ENCODE assay signal across 8 cellular contexts in the genomic region with DNA sequence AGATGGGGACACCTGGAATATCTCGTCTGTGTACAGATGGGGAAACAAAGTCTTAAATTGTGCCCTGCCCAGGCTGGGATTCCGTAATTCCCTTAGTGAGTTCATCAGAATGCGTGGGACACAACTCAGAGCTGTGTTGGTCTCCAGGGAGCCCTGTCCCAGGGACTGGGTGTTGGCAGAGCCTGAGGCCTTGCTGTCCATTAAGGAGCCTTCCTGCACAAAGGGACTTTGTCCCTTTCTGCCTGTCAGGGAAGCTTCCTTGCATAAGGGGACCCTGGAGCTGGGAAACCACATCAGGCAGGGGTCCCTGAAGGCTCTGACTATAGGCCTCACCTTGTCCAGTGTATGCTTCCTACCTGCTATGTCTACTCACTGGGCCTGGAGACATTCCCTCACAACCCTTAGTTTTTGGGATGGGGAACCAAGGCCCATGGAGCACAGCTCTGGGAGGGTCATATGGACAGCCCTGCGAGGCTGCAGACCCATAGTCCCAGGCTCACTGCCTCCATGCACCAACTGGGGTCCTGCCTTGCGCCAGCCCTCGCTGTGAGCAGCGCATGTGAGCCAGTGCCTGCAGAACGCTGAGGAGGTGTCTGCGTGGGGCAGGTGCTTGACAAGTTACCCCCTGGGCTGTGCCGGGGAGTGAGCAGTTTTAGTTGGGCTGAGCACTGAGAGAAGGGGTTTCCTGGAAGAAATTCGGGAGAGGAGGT. TPM values are rescaled to one million over a fixed set of nuclear protein-coding genes. Genes with fewer than 3 reads are reported as not detected.
DNase-seq lines count a peak whose midpoint lies in the region; ATAC-seq and TF ChIP-seq lines count a peak whose summit lies in the region.

No MANE protein-coding gene starts in this region.

- H3K27me3 Mint-ChIP-seq in activated CD8-positive, alpha-beta T cell treated with anti-CD3 and anti-CD28 coated beads, Interleukin-2, amount 10 ng/mL, durations not matched to agents 7 days and 5 days (ENCODE audit: low read depth) = no peaks in the 10 kb centered on the region

- peak overlapping the region; percentile 82 to 96 for H3K27ac ChIP-seq in right atrium auricular region

- no peak for TF ChIP-seq CTCF in right atrium auricular region (IDR thresholded peaks at IDR 0.05)
- no peak for TF ChIP-seq CTCF in retinal pigment epithelial cell (conservative IDR thresholded peaks at IDR 0.05; ENCODE audit: low read depth, low read length)
- TF ChIP-seq CTCF in GM13977 (IDR thresholded peaks at IDR 0.05; ENCODE audit: extremely low read depth, insufficient read depth, missing control alignments) = no peak

- DNase-seq in G401 (ENCODE audit: low spot score) (peak; percentile 38), right atrium auricular region (ENCODE audit: low spot score) (no peak), retinal pigment epithelial cell (ENCODE audit: low read depth) (no peak), H4 (ENCODE audit: low spot score) (no peak), GM13977 (ENCODE audit: low spot score) (no peak)
- DNase-seq in activated CD8-positive, alpha-beta T cell treated with anti-CD3 and anti-CD28 coated beads, Interleukin-2, amount 10 ng/mL, durations not matched to agents 7 days and 5 days = no peak

- peaks cover 69% of the 10 kb centered on the region for H3K4me1 Mint-ChIP-seq in activated CD8-positive, alpha-beta T cell treated with anti-CD3 and anti-CD28 coated beads, Interleukin-2, amount 10 ng/mL, durations not matched to agents 7 days and 5 days (ENCODE audit: low read depth)

- in situ Hi-C loops in G401 (cut with HindIII; ENCODE audit: low sequenced_read_pairs) (no loop called here), GM13977 (cut with MboI; ENCODE audit: low pct_unique_long_range_greater_than_20kb, low sequenced_read_pairs, unreplicated experiment) (no loop called here)

- H3K4me3 ChIP-seq in right atrium auricular region = peak overlapping the region in 1 of 2 donors; percentile 76
- peak overlapping the region; percentile 76 for H3K4me3 ChIP-seq in retinal pigment epithelial cell (ENCODE audit: low read length)

- peak overlapping the region; percentile 92 for H3K27ac Mint-ChIP-seq in activated CD8-positive, alpha-beta T cell treated with anti-CD3 and anti-CD28 coated beads, Interleukin-2, amount 10 ng/mL, durations not matched to agents 7 days and 5 days

- no peaks in the 10 kb centered on the region for H3K27me3 ChIP-seq in right atrium auricular region

- peaks cover 6% of the 10 kb centered on the region for H3K9me3 Mint-ChIP-seq in activated CD8-positive, alpha-beta T cell treated with anti-CD3 and anti-CD28 coated beads, Interleukin-2, amount 10 ng/mL, durations not matched to agents 7 days and 5 days (ENCODE audit: insufficient read depth)

- CTCF ChIA-PET in activated CD8-positive, alpha-beta T cell treated with anti-CD3 and anti-CD28 coated beads, Interleukin-2, amount 10 ng/mL, durations not matched to agents 7 days and 5 days (lab: Charles Lee) = interaction anchor here (0.6 to 3.6 kb wide), 5 partner anchors 11 to 141 kb away, joined by 3 to 49 read pairs (median 3); no protein-coding TSS in a partner anchor

- no peaks in the 10 kb centered on the region for H3K9me3 ChIP-seq in right atrium auricular region

- H3K36me3 ChIP-seq in right atrium auricular region = no peaks in the 10 kb centered on the region

- peaks cover 33% of the 10 kb centered on the region for H3K36me3 Mint-ChIP-seq in activated CD8-positive, alpha-beta T cell treated with anti-CD3 and anti-CD28 coated beads, Interleukin-2, amount 10 ng/mL, durations not matched to agents 7 days and 5 days (ENCODE audit: low read depth)

- peak overlapping the region; percentile 85 for H3K4me3 Mint-ChIP-seq in activated CD8-positive, alpha-beta T cell treated with anti-CD3 and anti-CD28 coated beads, Interleukin-2, amount 10 ng/mL, durations not matched to agents 7 days and 5 days

- ATAC-seq in activated CD8-positive, alpha-beta T cell treated with anti-CD3 and anti-CD28 coated beads, Interleukin-2, amount 10 ng/mL, durations not matched to agents 7 days and 5 days = no peak
- ATAC-seq in HG03025 (IDR thresholded peaks at IDR 0.05; ENCODE audit: low FRiP score, unreplicated experiment) = no peak
- ATAC-seq in HG02588 (IDR thresholded peaks at IDR 0.05; ENCODE audit: unreplicated experiment) = no peak

- POLR2A ChIA-PET in activated CD8-positive, alpha-beta T cell treated with anti-CD3 and anti-CD28 coated beads, Interleukin-2, amount 10 ng/mL, durations not matched to agents 7 days and 5 days (lab: Charles Lee) = interaction anchor here (1.0 to 3.4 kb wide), 6 partner anchors 11 to 150 kb away, joined by 3 to 31 read pairs (median 4); partner anchors contain the start of gene FGD3

- H3K4me1 ChIP-seq in right atrium auricular region = peaks cover 0 to 59% of the 10 kb centered on the region in 2 donors

RNA-seq across cellular contexts. Expression of gene CARD19, which starts 1.6 kb away (rescaled TPM):
- total RNA-seq in G401 (2014; rRNA removed; shearing (Covaris generic)) = 31.4 and 36.7 TPM in 2 replicates
- total RNA-seq in activated CD8-positive, alpha-beta T cell treated with anti-CD3 and anti-CD28 coated beads, Interleukin-2, amount 10 ng/mL, durations not matched to agents 7 days and 5 days = 10 to 100 TPM; 51.7 to 55.4 TPM
- 10 to 100 TPM; 21.2 to 46.8 TPM for total RNA-seq in right atrium auricular region
- 63.3 and 72.3 TPM in 2 replicates for total RNA-seq in H4 (2014; rRNA removed; shearing (Covaris generic))

RNA-seq across cellular contexts. Expression of gene NINJ1, which starts 36.4 kb away (rescaled TPM):
- total RNA-seq in G401 (2014; rRNA removed; shearing (Covaris generic)) = 25.6 and 28.4 TPM in 2 replicates
- 10 to 100 TPM; 20.8 to 21.1 TPM for total RNA-seq in activated CD8-positive, alpha-beta T cell treated with anti-CD3 and anti-CD28 coated beads, Interleukin-2, amount 10 ng/mL, durations not matched to agents 7 days and 5 days
- 10 to 100 TPM; 65.5 to 89.4 TPM for total RNA-seq in right atrium auricular region
- total RNA-seq in H4 (2014; rRNA removed; shearing (Covaris generic)) = 83.4 and 87.3 TPM in 2 replicates

RNA-seq across cellular contexts. Expression of gene SUSD3, which starts 39.1 kb away (rescaled TPM):
- total RNA-seq in G401 (2014; rRNA removed; shearing (Covaris generic)) = not detected in 2 replicates
- total RNA-seq in activated CD8-positive, alpha-beta T cell treated with anti-CD3 and anti-CD28 coated beads, Interleukin-2, amount 10 ng/mL, durations not matched to agents 7 days and 5 days = 10 to 100 TPM; 57.9 to 59.6 TPM
- total RNA-seq in right atrium auricular region = 10 to 100 TPM in 1 of 2 donors, 1 to 10 TPM in 1; 1.6 to 11.8 TPM
- not detected in 2 replicates for total RNA-seq in H4 (2014; rRNA removed; shearing (Covaris generic))

Comparison
In these comparisons a context has a peak if more than half of its experiments do, and no peak if none do; other contexts are left out.
1. RNA of gene SUSD3, which starts 39.1 kb away (total RNA-seq): 57.9 to 59.6 TPM in activated CD8-positive, alpha-beta T cell treated with anti-CD3 and anti-CD28 coated beads, Interleukin-2, amount 10 ng/mL, durations not matched to agents 7 days and 5 days; 1.6 to 11.8 TPM in right atrium auricular region, not detected in G401 and not detected in H4; every median in the first group is over 4 times any median in the second.